1 cellular context compared by ENCODE assay signal in genomic region chr14:24241829-24242443, GRCh38.
TF ChIP-seq lines count a peak whose summit lies in the region.

No MANE protein-coding gene starts in this region.

TF ChIP-seq in HepG2, 621 proteins besides CTCF, POLR2A, EP300 and RAD21 (continued from another document and continues in another):
- TF ChIP-seq IKZF5 (CRISPR knock-in tag; IDR thresholded peaks at IDR 0.05): no peak
- no peak for TF ChIP-seq ZC3H13 (CRISPR knock-in tag; IDR thresholded peaks at IDR 0.05)
- TF ChIP-seq MIER3 (CRISPR knock-in tag; IDR thresholded peaks at IDR 0.05; ENCODE audit: borderline replicate concordance): peak; percentile 26; the same call in 1 of the 2 replicates
- no peak for TF ChIP-seq E2F2 (CRISPR knock-in tag; IDR thresholded peaks at IDR 0.05; ENCODE audit: borderline replicate concordance)
- TF ChIP-seq NRL (CRISPR knock-in tag; IDR thresholded peaks at IDR 0.05; ENCODE audit: borderline replicate concordance): no peak; the same call in 1 of the 2 replicates
- TF ChIP-seq SMAD1 (CRISPR knock-in tag; IDR thresholded peaks at IDR 0.05; ENCODE audit: borderline replicate concordance, low read depth): no peak
- no peak; the same call in 1 of the 2 replicates for TF ChIP-seq SPEN (CRISPR knock-in tag; IDR thresholded peaks at IDR 0.05; ENCODE audit: low read depth)
- TF ChIP-seq ZNF260 (CRISPR knock-in tag; IDR thresholded peaks at IDR 0.05; ENCODE audit: borderline replicate concordance, low read depth): no peak
- no peak; the same call in 1 of the 2 replicates for TF ChIP-seq ZNF589 (CRISPR knock-in tag; conservative IDR thresholded peaks at IDR 0.05)
- no peak for TF ChIP-seq BRF2 (CRISPR knock-in tag; IDR thresholded peaks at IDR 0.05)
- no peak for TF ChIP-seq KDM1A (CRISPR knock-in tag; IDR thresholded peaks at IDR 0.05)
- TF ChIP-seq SMC3 (IDR thresholded peaks at IDR 0.05; ENCODE audit: low read length): no peak; the same call in 1 of the 2 replicates
- no peak for TF ChIP-seq XBP1 (CRISPR knock-in tag; IDR thresholded peaks at IDR 0.05)
- TF ChIP-seq ZNF451 (CRISPR knock-in tag; IDR thresholded peaks at IDR 0.05): no peak
- TF ChIP-seq ZNF276 (CRISPR knock-in tag; IDR thresholded peaks at IDR 0.05; ENCODE audit: low read depth): no peak
- TF ChIP-seq ATF1 (CRISPR knock-in tag; IDR thresholded peaks at IDR 0.05): no peak
- no peak for TF ChIP-seq RFXAP (CRISPR knock-in tag; IDR thresholded peaks at IDR 0.05; ENCODE audit: borderline replicate concordance)
- no peak; the same call in 1 of the 2 replicates for TF ChIP-seq ZNF430 (CRISPR knock-in tag; IDR thresholded peaks at IDR 0.05)
- no peak for TF ChIP-seq RORA (CRISPR knock-in tag; IDR thresholded peaks at IDR 0.05)
- no peak for TF ChIP-seq RERE (CRISPR knock-in tag; IDR thresholded peaks at IDR 0.05; ENCODE audit: low read depth)
- no peak for TF ChIP-seq POGK (CRISPR knock-in tag; conservative IDR thresholded peaks at IDR 0.05)
- TF ChIP-seq ZNF670 (CRISPR knock-in tag; IDR thresholded peaks at IDR 0.05; ENCODE audit: borderline replicate concordance): no peak
- TF ChIP-seq ZNF839 (CRISPR knock-in tag; IDR thresholded peaks at IDR 0.05; ENCODE audit: borderline replicate concordance): no peak; the same call in 1 of the 2 replicates
- no peak for TF ChIP-seq ZNF414 (CRISPR knock-in tag; IDR thresholded peaks at IDR 0.05)
- TF ChIP-seq ATM (IDR thresholded peaks at IDR 0.05; ENCODE audit: borderline replicate concordance): no peak
- no peak for TF ChIP-seq ZSCAN25 (CRISPR knock-in tag; IDR thresholded peaks at IDR 0.05)
- no peak for TF ChIP-seq CBFB (CRISPR knock-in tag; IDR thresholded peaks at IDR 0.05)
- no peak for TF ChIP-seq ZNF251 (CRISPR knock-in tag; IDR thresholded peaks at IDR 0.05)
- no peak for TF ChIP-seq THAP11 (CRISPR knock-in tag; IDR thresholded peaks at IDR 0.05)
- TF ChIP-seq JARID2 (CRISPR knock-in tag; IDR thresholded peaks at IDR 0.05; ENCODE audit: insufficient replicate concordance): no peak
- TF ChIP-seq NKX3-1 (CRISPR knock-in tag; IDR thresholded peaks at IDR 0.05): no peak
- TF ChIP-seq YEATS2 (CRISPR knock-in tag; IDR thresholded peaks at IDR 0.05; ENCODE audit: borderline replicate concordance): no peak
- peak; percentile 84; the same call in 1 of the 2 replicates for TF ChIP-seq MATR3 (CRISPR knock-in tag; IDR thresholded peaks at IDR 0.05)
- TF ChIP-seq MEIS2 (CRISPR knock-in tag; IDR thresholded peaks at IDR 0.05): no peak; the same call in 1 of the 2 replicates
- no peak for TF ChIP-seq AFF4 (CRISPR knock-in tag; IDR thresholded peaks at IDR 0.05)
- no peak for TF ChIP-seq SYNCRIP (IDR thresholded peaks at IDR 0.05; ENCODE audit: insufficient read depth, low read depth, low read length)
- no peak for TF ChIP-seq ZNF513 (CRISPR knock-in tag; conservative IDR thresholded peaks at IDR 0.05)
- no peak for TF ChIP-seq MLLT10 (CRISPR knock-in tag; IDR thresholded peaks at IDR 0.05)
- no peak for TF ChIP-seq ZBTB44 (CRISPR knock-in tag; IDR thresholded peaks at IDR 0.05)
- TF ChIP-seq ZNF883 (CRISPR knock-in tag; IDR thresholded peaks at IDR 0.05; ENCODE audit: not compliant biosample characterization): no peak
- TF ChIP-seq ZNF619 (CRISPR knock-in tag; IDR thresholded peaks at IDR 0.05): no peak; the same call in 1 of the 2 replicates
- TF ChIP-seq ARNT (IDR thresholded peaks at IDR 0.05): no peak
- peak; percentile 53; the same call in 1 of the 2 replicates for TF ChIP-seq BCL6 (CRISPR knock-in tag; IDR thresholded peaks at IDR 0.05)
- no peak for TF ChIP-seq ZNF768 (CRISPR knock-in tag; IDR thresholded peaks at IDR 0.05)
- no peak for TF ChIP-seq ZNF367 (CRISPR knock-in tag; IDR thresholded peaks at IDR 0.05; ENCODE audit: borderline replicate concordance)
